In the genomic region with DNA sequence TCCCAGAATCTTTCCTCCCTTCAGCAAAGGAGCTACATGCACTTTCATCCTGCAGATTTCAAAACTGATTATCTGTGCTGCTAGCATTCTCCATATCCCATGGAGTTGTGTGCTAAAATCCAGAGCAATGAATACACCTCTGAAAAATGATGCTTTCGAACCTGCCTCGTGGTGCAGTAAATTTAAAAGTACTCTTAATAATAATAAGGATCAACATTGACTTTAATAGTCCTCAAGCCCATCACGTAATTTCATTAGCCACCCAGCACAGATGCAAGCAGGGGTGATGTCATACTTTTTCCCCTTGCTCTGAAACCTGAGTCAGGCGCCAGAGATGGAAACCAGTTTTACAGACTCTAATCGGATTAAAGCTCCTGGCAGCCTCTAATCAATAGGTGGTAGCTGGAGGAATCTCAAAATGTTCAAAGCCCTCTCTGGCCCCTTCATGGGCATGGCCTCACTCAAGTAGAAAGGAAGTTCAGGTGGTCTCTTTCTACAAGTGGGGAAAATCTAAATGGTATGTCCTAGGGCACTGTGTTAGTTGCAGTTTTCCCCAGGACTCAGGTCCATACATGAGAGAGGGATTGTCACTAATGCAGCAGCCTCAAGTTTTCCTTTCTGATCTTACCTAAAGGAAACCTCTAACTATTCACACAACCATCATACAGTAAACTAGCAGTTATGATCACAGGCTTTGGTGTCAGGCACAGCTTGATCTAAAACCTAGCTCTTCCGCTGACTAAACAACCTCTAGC, we compare ENCODE assay signal across 23 cellular contexts.
DNase-seq lines count a peak whose midpoint lies in the region; ATAC-seq and TF ChIP-seq lines count a peak whose summit lies in the region.
"Had no signal": no experiment of that assay in that cellular context is flagged by ENCODE, and none has a peak within 500 bp of the region (broad histone marks: within the 10 kb centered on the region; RNA-seq: fewer than 3 reads in every experiment).

No MANE protein-coding gene starts in this region.

- DNase-seq in NCI-H446 treated with DMSO at 0.1 percent for 48 hours (lab: John Stamatoyannopoulos, UW) (peak; percentile 1), NCI-H446 (lab: John Stamatoyannopoulos, UW) (no peak), NCI-H82 treated with DMSO at 0.1 percent for 48 hours (lab: John Stamatoyannopoulos, UW; ENCODE audit: unreplicated experiment) (peak; percentile 86), fibroblast of mammary gland (ENCODE audit: low read depth) (peak; percentile 11), retinal pigment epithelial cell (ENCODE audit: low read depth) (peak; percentile 74)
- no peak for DNase-seq in CD4-positive, alpha-beta T cell
- DNase-seq: activated CD8-positive, alpha-beta T cell treated with anti-CD3 and anti-CD28 coated beads for 36 hours; activated naive CD8-positive, alpha-beta T cell treated with anti-CD3 and anti-CD28 coated beads for 36 hours; activated T-cell treated with anti-CD3 and anti-CD28 coated beads, Interleukin-2, amount 50 U/mL, for 72 hours; heart right ventricle; left cardiac atrium; MM.1S; mucosa of descending colon; NCI-H187 treated with DMSO at 0.1 percent for 48 hours; NK-92 treated with Interleukin-12 subunit alpha and Interleukin-12 subunit beta, amount 100 ng/mL, for 24 hours; nucleus accumbens; sigmoid colon had no signal

- TF ChIP-seq CTCF in fibroblast of mammary gland (conservative IDR thresholded peaks at IDR 0.05; ENCODE audit: control insufficient read depth, insufficient read depth, low read depth, low read length) (no peak), retinal pigment epithelial cell (conservative IDR thresholded peaks at IDR 0.05; ENCODE audit: low read depth, low read length) (no peak)
- no peak for TF ChIP-seq CTCF in CD4-positive, alpha-beta T cell (IDR thresholded peaks at IDR 0.05)

- no peaks in the 10 kb centered on the region for H3K9me3 ChIP-seq in CD4-positive, alpha-beta T cell (ENCODE audit: control insufficient read depth, low read length)
- H3K9me3 ChIP-seq: A549, heart right ventricle, mucosa of descending colon, sigmoid colon, vagina had no signal

- POLR2A ChIA-PET in CD4-positive, alpha-beta T cell (lab: Charles Lee): no interaction called here

- intact Hi-C loops in CD4-positive, alpha-beta T cell (cut with DNase I, micrococcal nuclease): loop anchor here in 1 of 2 experiments (10.0 kb wide), 1 partner anchor 1627 kb away; no protein-coding TSS in a partner anchor

- H3K27me3 ChIP-seq in CD4-positive, alpha-beta T cell (ENCODE audit: control insufficient read depth, insufficient read depth, low read length): no peaks in the 10 kb centered on the region
- H3K27me3 ChIP-seq: heart right ventricle, sigmoid colon, vagina had no signal

- CTCF ChIA-PET in CD4-positive, alpha-beta T cell (lab: Charles Lee): no interaction called here

- ATAC-seq in CD4-positive, alpha-beta T cell (ENCODE audit: poor library complexity): no peak
- no peak for ATAC-seq in GM18907 (IDR thresholded peaks at IDR 0.05; ENCODE audit: unreplicated experiment)
- no peak for ATAC-seq in HG03520 (IDR thresholded peaks at IDR 0.05; ENCODE audit: unreplicated experiment)
- ATAC-seq: A549; activated CD8-positive, alpha-beta T cell treated with anti-CD3 and anti-CD28 coated beads for 36 hours; activated T-cell treated with anti-CD3 and anti-CD28 coated beads, Interleukin-2, amount 50 U/mL, for 72 hours; heart right ventricle; left cardiac atrium; mucosa of descending colon had no signal

- H3K36me3 Mint-ChIP-seq in CD4-positive, alpha-beta T cell (ENCODE audit: low read depth): no peaks in the 10 kb centered on the region
- H3K36me3 Mint-ChIP-seq: activated naive CD8-positive, alpha-beta T cell treated with anti-CD3 and anti-CD28 coated beads for 36 hours; CD14-positive monocyte had no signal

- H3K4me3 Mint-ChIP-seq in CD4-positive, alpha-beta T cell: no peak overlapping the region
- H3K4me3 Mint-ChIP-seq: activated CD8-positive, alpha-beta T cell treated with anti-CD3 and anti-CD28 coated beads for 36 hours; activated naive CD8-positive, alpha-beta T cell treated with anti-CD3 and anti-CD28 coated beads for 36 hours; activated T-cell treated with anti-CD3 and anti-CD28 coated beads, Interleukin-2, amount 50 U/mL, for 72 hours; CD14-positive monocyte had no signal

- no peaks in the 10 kb centered on the region for H3K9me3 Mint-ChIP-seq in CD4-positive, alpha-beta T cell
- H3K9me3 Mint-ChIP-seq: activated CD8-positive, alpha-beta T cell treated with anti-CD3 and anti-CD28 coated beads for 36 hours; activated naive CD8-positive, alpha-beta T cell treated with anti-CD3 and anti-CD28 coated beads for 36 hours; activated T-cell treated with anti-CD3 and anti-CD28 coated beads, Interleukin-2, amount 50 U/mL, for 72 hours had no signal

- H3K27ac ChIP-seq in CD4-positive, alpha-beta T cell (ENCODE audit: low read depth, low read length): no peak overlapping the region
- H3K27ac ChIP-seq: A549, heart right ventricle, sigmoid colon, vagina, VCaP had no signal

- H3K27me3 Mint-ChIP-seq in CD4-positive, alpha-beta T cell: no peaks in the 10 kb centered on the region
- H3K27me3 Mint-ChIP-seq: activated CD8-positive, alpha-beta T cell treated with anti-CD3 and anti-CD28 coated beads for 36 hours; activated naive CD8-positive, alpha-beta T cell treated with anti-CD3 and anti-CD28 coated beads for 36 hours had no signal

- no peak overlapping the region for H3K4me3 ChIP-seq in fibroblast of mammary gland (ENCODE audit: control insufficient read depth, low read depth, low read length)
- H3K4me3 ChIP-seq in retinal pigment epithelial cell (ENCODE audit: low read length): no peak overlapping the region
- H3K4me3 ChIP-seq: A549, heart right ventricle, mucosa of descending colon, sigmoid colon, vagina had no signal

- peaks cover 21% of the 10 kb centered on the region for H3K4me1 Mint-ChIP-seq in CD4-positive, alpha-beta T cell (ENCODE audit: low read depth)
- H3K4me1 Mint-ChIP-seq: CD14-positive monocyte had no signal

- no peak overlapping the region for H3K27ac Mint-ChIP-seq in CD4-positive, alpha-beta T cell
- H3K27ac Mint-ChIP-seq: activated CD8-positive, alpha-beta T cell treated with anti-CD3 and anti-CD28 coated beads for 36 hours; activated naive CD8-positive, alpha-beta T cell treated with anti-CD3 and anti-CD28 coated beads for 36 hours; activated T-cell treated with anti-CD3 and anti-CD28 coated beads, Interleukin-2, amount 50 U/mL, for 72 hours; CD14-positive monocyte had no signal

Comparison
In these comparisons a context has a peak if more than half of its experiments do, and no peak if none do; other contexts are left out.
1. DNase-seq: peak in NCI-H446 treated with DMSO at 0.1 percent for 48 hours (single experiment), NCI-H82 treated with DMSO at 0.1 percent for 48 hours (single experiment), fibroblast of mammary gland (single experiment) and retinal pigment epithelial cell (single experiment); none in NCI-H446 (0 of 2) and CD4-positive, alpha-beta T cell (0 of 10).